28 cellular contexts compared by ENCODE assay signal in the genomic region with DNA sequence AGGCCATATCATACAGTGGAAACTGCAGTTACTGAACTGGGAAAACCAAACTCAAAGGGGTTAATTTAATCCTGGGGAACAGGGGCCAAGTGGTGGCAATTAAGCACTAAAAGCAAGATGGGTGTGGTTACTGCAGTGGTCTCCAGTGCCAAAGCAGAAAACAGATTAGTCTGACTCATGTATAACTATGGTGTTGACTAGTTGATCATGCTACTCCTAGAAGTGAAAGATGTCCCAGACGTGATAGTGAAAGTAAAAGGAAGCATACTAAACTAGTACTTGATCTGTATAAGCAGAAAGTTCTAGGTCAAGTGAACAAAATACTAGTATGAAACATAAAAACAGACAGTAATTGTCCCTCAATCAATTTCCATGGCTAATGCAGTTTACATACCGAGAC.
"Had no signal": no experiment of that assay in that cellular context is flagged by ENCODE, and none has a peak within 500 bp of the region (broad histone marks: within the 10 kb centered on the region; RNA-seq: fewer than 3 reads in every experiment).

No MANE protein-coding gene starts in this region.

- H3K27me3 Mint-ChIP-seq: activated naive CD8-positive, alpha-beta T cell; activated T-cell treated with anti-CD3 and anti-CD28 coated beads, Interleukin-2, amount 50 U/mL, for 24 hours; activated T-helper 17 cell treated with anti-CD3 and anti-CD28 coated beads, Interleukin-2, amount 50 U/mL, for 72 hours; central memory CD8-positive, alpha-beta T cell; effector memory CD8-positive, alpha-beta T cell; natural killer cell treated with Interleukin-12 subunit alpha and Interleukin-12 subunit beta and Interleukin-15 and Interleukin-18, amount 100 ng/mL, for 72 hours; progenitor cell of endocrine pancreas had no signal

- H3K9me3 ChIP-seq: adrenal gland, breast epithelium, colonic mucosa, thoracic aorta, upper lobe of left lung had no signal

- FAIRE-seq: endothelial cell of umbilical vein, frontal cortex, TTC549 had no signal

- H3K4me1 Mint-ChIP-seq: activated T-helper 17 cell treated with anti-CD3 and anti-CD28 coated beads, Interleukin-2, amount 50 U/mL, for 72 hours; central memory CD8-positive, alpha-beta T cell had no signal

- H3K4me1 ChIP-seq: adrenal gland, breast epithelium, colonic mucosa, spleen, upper lobe of left lung had no signal

- H3K36me3 ChIP-seq: adrenal gland, breast epithelium, colonic mucosa, spleen, thoracic aorta, upper lobe of left lung had no signal

- H3K27ac ChIP-seq: adrenal gland, breast epithelium, colonic mucosa, dorsolateral prefrontal cortex, spleen, thoracic aorta, upper lobe of left lung had no signal

- ATAC-seq: activated T-helper 17 cell treated with anti-CD3 and anti-CD28 coated beads, Interleukin-2, amount 50 U/mL, for 72 hours; effector memory CD8-positive, alpha-beta T cell; esophagus mucosa; left ventricle myocardium superior; natural killer cell treated with Interleukin-12 subunit alpha and Interleukin-12 subunit beta and Interleukin-15 and Interleukin-18, amount 100 ng/mL, for 72 hours had no signal

- H3K4me3 Mint-ChIP-seq: activated naive CD8-positive, alpha-beta T cell; activated T-cell treated with anti-CD3 and anti-CD28 coated beads, Interleukin-2, amount 50 U/mL, for 24 hours; activated T-helper 17 cell treated with anti-CD3 and anti-CD28 coated beads, Interleukin-2, amount 50 U/mL, for 72 hours; central memory CD8-positive, alpha-beta T cell; natural killer cell treated with Interleukin-12 subunit alpha and Interleukin-12 subunit beta and Interleukin-15 and Interleukin-18, amount 100 ng/mL, for 72 hours; T-helper 2 cell treated with Interferon-gamma antibody and Interleukin-4, amounts not matched to agents 5 μg/mL and 100 μg/mL, for 36 hours had no signal

- H3K27ac Mint-ChIP-seq: activated naive CD8-positive, alpha-beta T cell; activated T-cell treated with anti-CD3 and anti-CD28 coated beads, Interleukin-2, amount 50 U/mL, for 24 hours; activated T-helper 17 cell treated with anti-CD3 and anti-CD28 coated beads, Interleukin-2, amount 50 U/mL, for 72 hours; effector memory CD8-positive, alpha-beta T cell; natural killer cell treated with Interleukin-12 subunit alpha and Interleukin-12 subunit beta and Interleukin-15 and Interleukin-18, amount 100 ng/mL, for 72 hours; progenitor cell of endocrine pancreas; T-helper 2 cell treated with Interferon-gamma antibody and Interleukin-4, amounts not matched to agents 5 μg/mL and 100 μg/mL, for 36 hours had no signal

- H3K36me3 Mint-ChIP-seq: activated naive CD8-positive, alpha-beta T cell; natural killer cell treated with Interleukin-12 subunit alpha and Interleukin-12 subunit beta and Interleukin-15 and Interleukin-18, amount 100 ng/mL, for 72 hours had no signal

- DNase-seq: activated CD4-positive, alpha-beta T cell treated with anti-CD3 and anti-CD28 coated beads for 1 hour; activated CD8-positive, alpha-beta memory T cell treated with anti-CD3 and anti-CD28 coated beads for 24 hours; activated CD8-positive, alpha-beta memory T cell treated with anti-CD3 and anti-CD28 coated beads, Interleukin-2, amount 50 U/mL, for 4 hours; activated T-cell treated with anti-CD3 and anti-CD28 coated beads, Interleukin-2, amount 50 U/mL, for 24 hours; adrenal gland; colonic mucosa; dorsolateral prefrontal cortex; effector memory CD8-positive, alpha-beta T cell; hypothalamus; left ventricle myocardium superior; mammary epithelial cell; midbrain; spleen; stimulated activated CD4-positive, alpha-beta T cell treated with anti-CD3 and anti-CD28 coated beads, Interleukin-4, amount 100 ng/mL, for 1 hour; stimulated activated naive CD4-positive, alpha-beta T cell treated with Interleukin-2 at 50 U/mL for 16 hours; upper lobe of left lung had no signal

- H3K27me3 ChIP-seq: adrenal gland, breast epithelium, colonic mucosa, dorsolateral prefrontal cortex, spleen, upper lobe of left lung had no signal

- H3K4me3 ChIP-seq: adrenal gland, breast epithelium, colonic mucosa, dorsolateral prefrontal cortex, spleen, thoracic aorta, upper lobe of left lung had no signal
